In the genomic region with DNA sequence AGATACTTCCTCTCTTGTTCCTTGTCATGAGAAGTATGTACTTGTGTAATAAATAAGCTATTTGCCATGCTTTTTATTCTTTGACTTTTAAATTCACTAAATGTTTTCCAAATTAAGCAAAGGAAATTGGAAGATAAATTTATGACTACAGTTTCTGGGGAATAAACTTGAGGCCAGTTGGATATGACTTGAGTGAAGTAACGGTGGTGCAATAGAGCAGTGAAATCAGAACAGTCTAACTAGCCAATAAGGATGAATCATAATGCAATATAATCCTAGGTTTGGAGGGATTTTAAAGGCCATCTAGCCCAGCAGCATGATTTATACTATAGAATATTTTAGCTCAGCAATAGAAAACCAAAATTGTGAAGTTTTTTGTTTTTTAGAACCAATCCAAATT, we compare ENCODE assay signal across 19 cellular contexts.
DNase-seq lines count a peak whose midpoint lies in the region; ATAC-seq, FAIRE-seq and TF ChIP-seq lines count a peak whose summit lies in the region.
"Had no signal": no experiment of that assay in that cellular context is flagged by ENCODE, and none has a peak within 500 bp of the region (broad histone marks: within the 10 kb centered on the region; RNA-seq: fewer than 3 reads in every experiment).

No MANE protein-coding gene starts in this region.

- POLR2A ChIA-PET in BJ (lab: Charles Lee): interaction anchor here (0.6 kb wide), 1 partner anchor 110 kb away, joined by 4 read pairs; no protein-coding TSS in a partner anchor

- DNase-seq in BJ (ENCODE audit: low read depth) (peak; percentile 79), RWPE2 (ENCODE audit: low spot score) (no peak), fibroblast of the aortic adventitia (ENCODE audit: low read depth) (peak; percentile 96), pancreas (no peak), GM19239 (ENCODE audit: insufficient read length, low spot score) (no peak), NCI-H2081 (lab: John Stamatoyannopoulos, UW) (no peak), NCI-H2029 treated with DMSO at 0.1 percent for 48 hours (lab: John Stamatoyannopoulos, UW) (no peak)
- DNase-seq: activated CD8-positive, alpha-beta memory T cell treated with anti-CD3 and anti-CD28 coated beads, Interleukin-2, amount 10 ng/mL, durations not matched to agents 7 days and 5 days; activated naive CD4-positive, alpha-beta T cell; caudate nucleus; DND-41; NCI-H524 treated with DMSO at 0.1 percent for 48 hours; posterior cingulate gyrus; SW 1271; tibial artery had no signal

- H3K4me3 ChIP-seq in BJ (ENCODE audit: low read depth, low read length) (no peak overlapping the region), RWPE2 (ENCODE audit: severe bottlenecking) (no peak overlapping the region), fibroblast of the aortic adventitia (ENCODE audit: low read depth, low read length) (no peak overlapping the region), pancreas (no peak overlapping the region)
- H3K4me3 ChIP-seq: PC-9, tibial artery had no signal

- peaks cover 36% of the 10 kb centered on the region for H3K4me1 ChIP-seq in RWPE2 (ENCODE audit: insufficient read depth, poor library complexity, severe bottlenecking)
- no peaks in the 10 kb centered on the region for H3K4me1 ChIP-seq in pancreas

- FAIRE-seq in pancreas (lab: Jason Lieb, UNC) (no peak), GM19239 (lab: Jason Lieb, UNC) (no peak)

- H3K27me3 ChIP-seq in BJ (ENCODE audit: control insufficient read depth, insufficient read depth, low read length): no peaks in the 10 kb centered on the region
- no peaks in the 10 kb centered on the region for H3K27me3 ChIP-seq in RWPE2 (ENCODE audit: insufficient read depth, poor library complexity, severe bottlenecking)
- H3K27me3 ChIP-seq in pancreas: no peaks in the 10 kb centered on the region
- H3K27me3 ChIP-seq: tibial artery had no signal

- H3K36me3 ChIP-seq in BJ (ENCODE audit: control insufficient read depth, insufficient read depth, low read length): no peaks in the 10 kb centered on the region
- H3K36me3 ChIP-seq in RWPE2 (ENCODE audit: low read depth): no peaks in the 10 kb centered on the region
- H3K36me3 ChIP-seq in pancreas: no peaks in the 10 kb centered on the region
- H3K36me3 ChIP-seq: tibial artery had no signal

- intact Hi-C loops in pancreas (cut with DNase I): no loop called here

- CTCF ChIA-PET in BJ (lab: Yijun Ruan, JAX): interaction anchor here (0.6 to 1.8 kb wide), 2 partner anchors 60 to 212 kb away, joined by 3 to 6 read pairs; no protein-coding TSS in a partner anchor

- TF ChIP-seq CTCF in BJ (IDR thresholded peaks at IDR 0.05; ENCODE audit: insufficient read depth, low read depth, low read length) (no peak), RWPE2 (IDR thresholded peaks at IDR 0.05; ENCODE audit: poor library complexity, severe bottlenecking) (no peak), fibroblast of the aortic adventitia (IDR thresholded peaks at IDR 0.05; ENCODE audit: insufficient read depth, low read length) (no peak), pancreas (IDR thresholded peaks at IDR 0.05) (no peak)

- ATAC-seq in RWPE2 (ENCODE audit: low read depth): peak; percentile 69
- ATAC-seq in pancreas: peak in 3 of 4 donors; percentile 25 to 52 (median 44)
- no peak for ATAC-seq in GM19463 (IDR thresholded peaks at IDR 0.05; ENCODE audit: unreplicated experiment)
- ATAC-seq: activated CD8-positive, alpha-beta memory T cell treated with anti-CD3 and anti-CD28 coated beads, Interleukin-2, amount 10 ng/mL, durations not matched to agents 7 days and 5 days; WTC11 had no signal

- 62 to 66% methylated on average over 1 of the region's 1 CpG for WGBS in pancreas, 2 donors

- H3K9me3 ChIP-seq in RWPE2 (ENCODE audit: severe bottlenecking): no peaks in the 10 kb centered on the region
- H3K9me3 ChIP-seq in pancreas: no peaks in the 10 kb centered on the region
- H3K9me3 ChIP-seq: tibial artery had no signal

- H3K27ac ChIP-seq in RWPE2 (ENCODE audit: poor library complexity, severe bottlenecking) (peak overlapping the region; percentile 64), pancreas (no peak overlapping the region)
- H3K27ac ChIP-seq: C4-2B, PC-9 had no signal

Comparison
In these comparisons a context has a peak if more than half of its experiments do, and no peak if none do; other contexts are left out.
1. DNase-seq: peak in BJ (single experiment) and fibroblast of the aortic adventitia (single experiment); none in RWPE2 (single experiment), pancreas (0 of 6), GM19239 (single experiment), NCI-H2081 (0 of 2) and NCI-H2029 treated with DMSO at 0.1 percent for 48 hours (single experiment).